ENCODE assay signal across 8 cellular contexts in genomic region chr12:116222358-116222757, GRCh38. TPM values are rescaled to one million over a fixed set of nuclear protein-coding genes. Genes with fewer than 3 reads are reported as not detected.
DNase-seq lines count a peak whose midpoint lies in the region; ATAC-seq and TF ChIP-seq lines count a peak whose summit lies in the region.

No MANE protein-coding gene starts in this region.

- peaks cover 33% of the 10 kb centered on the region for H3K36me3 Mint-ChIP-seq in activated naive CD8-positive, alpha-beta T cell treated with anti-CD3 and anti-CD28 coated beads for 36 hours

- intact Hi-C loops in vagina (cut with DNase I) = loop anchor here (10.0 kb wide), 1 partner anchor 208 kb away; no protein-coding TSS in a partner anchor

- ATAC-seq in left lobe of liver = peak; percentile 73
- ATAC-seq in HG02852 (IDR thresholded peaks at IDR 0.05; ENCODE audit: unreplicated experiment) = no peak
- no peak for ATAC-seq in activated CD4-positive, CD25-positive, alpha-beta regulatory T cell treated with anti-CD3 and anti-CD28 coated beads, Interleukin-2, amount 50 U/mL, for 24 hours

- no peak for TF ChIP-seq POLR2A in vagina (IDR thresholded peaks at IDR 0.05)

- H3K27me3 Mint-ChIP-seq in activated naive CD8-positive, alpha-beta T cell treated with anti-CD3 and anti-CD28 coated beads for 36 hours = no peaks in the 10 kb centered on the region

- CTCF ChIA-PET in AG04450 (lab: Charles Lee) = no interaction called here

- POLR2A ChIA-PET in AG04450 (lab: Yijun Ruan, JAX) = interaction anchor here (0.6 to 1.0 kb wide), 2 partner anchors 37 to 61 kb away, joined by 3 to 6 read pairs; no protein-coding TSS in a partner anchor

- H3K36me3 ChIP-seq in vagina = no peaks in the 10 kb centered on the region

- H3K4me3 ChIP-seq in AG04450 (ENCODE audit: low read depth, low read length) (no peak overlapping the region), vagina (no peak overlapping the region)

- no peaks in the 10 kb centered on the region for H3K9me3 ChIP-seq in AG04450 (ENCODE audit: control insufficient read depth, insufficient read depth, low read length)
- no peaks in the 10 kb centered on the region for H3K9me3 ChIP-seq in vagina

- peak; percentile 75 for DNase-seq in AG04450 (ENCODE audit: low read depth, low spot score)
- peak; percentile 53 for DNase-seq in HT1080 (ENCODE audit: low read depth)
- peak; percentile 30 for DNase-seq in activated naive CD8-positive, alpha-beta T cell treated with anti-CD3 and anti-CD28 coated beads for 36 hours
- DNase-seq in left lobe of liver (ENCODE audit: low spot score) = peak; percentile 75
- DNase-seq in superior temporal gyrus (ENCODE audit: extremely low spot score) = peak; percentile 71
- DNase-seq in vagina (ENCODE audit: extremely low spot score in 2 of 2) = no peak

- H3K4me3 Mint-ChIP-seq in activated naive CD8-positive, alpha-beta T cell treated with anti-CD3 and anti-CD28 coated beads for 36 hours = no peak overlapping the region

- no peak for TF ChIP-seq CTCF in AG04450 (IDR thresholded peaks at IDR 0.05; ENCODE audit: low read depth, low read length)
- no peak for TF ChIP-seq CTCF in vagina (IDR thresholded peaks at IDR 0.05)

- H3K9me3 Mint-ChIP-seq in activated naive CD8-positive, alpha-beta T cell treated with anti-CD3 and anti-CD28 coated beads for 36 hours = no peaks in the 10 kb centered on the region

- no peak overlapping the region for H3K27ac Mint-ChIP-seq in activated naive CD8-positive, alpha-beta T cell treated with anti-CD3 and anti-CD28 coated beads for 36 hours

- H3K4me1 ChIP-seq in vagina = peaks cover 40% of the 10 kb centered on the region

- peaks cover 33% of the 10 kb centered on the region for H3K4me1 Mint-ChIP-seq in activated naive CD8-positive, alpha-beta T cell treated with anti-CD3 and anti-CD28 coated beads for 36 hours

- no peak overlapping the region for H3K27ac ChIP-seq in AG04450 (ENCODE audit: low read depth, low read length)
- H3K27ac ChIP-seq in vagina = no peak overlapping the region

- H3K27me3 ChIP-seq in AG04450 (ENCODE audit: control insufficient read depth, insufficient read depth, low read length) (no peaks in the 10 kb centered on the region), vagina (no peaks in the 10 kb centered on the region)

RNA-seq across cellular contexts. Expression of gene MED13L, which starts 55.1 kb away (rescaled TPM):
- 45.0 and 56.2 TPM in 2 replicates for polyA plus RNA-seq in AG04450 (2011; rRNA removed)
- 166 and 264 TPM in 2 replicates for polyA minus RNA-seq in AG04450 (2011; rRNA and poly(A)+ RNA removed)
- total RNA-seq in HT1080 (2014; rRNA removed; shearing (Covaris generic)) = 25.8 and 27.5 TPM in 2 replicates
- polyA plus RNA-seq in HT1080 (2015; cell fraction: cytosol; rRNA removed) = 19.0 and 28.7 TPM in 2 replicates
- polyA plus RNA-seq in HT1080 (2015; cell fraction: nucleus; rRNA removed) = 47.2 and 51.0 TPM in 2 replicates
- total RNA-seq in activated naive CD8-positive, alpha-beta T cell treated with anti-CD3 and anti-CD28 coated beads for 36 hours = 10 to 100 TPM; 40.5 to 41.1 TPM
- total RNA-seq in left lobe of liver (41.9 TPM), vagina (161 TPM)

Comparison
In these comparisons a context has a peak if more than half of its experiments do, and no peak if none do; other contexts are left out.
1. DNase-seq: peak in AG04450 (single experiment), HT1080 (single experiment), activated naive CD8-positive, alpha-beta T cell treated with anti-CD3 and anti-CD28 coated beads for 36 hours (single experiment), left lobe of liver (single experiment) and superior temporal gyrus (single experiment); none in vagina (0 of 2).